In genomic region chr4:28723371-28723770, GRCh38 we compare ENCODE assay signal across 15 cellular contexts.
A peak's percentile ranks its signal among the peaks of the same experiment; 100 is the strongest.
DNase-seq lines count a peak whose midpoint lies in the region; ATAC-seq and TF ChIP-seq lines count a peak whose summit lies in the region.
"Had no signal": no experiment of that assay in that cellular context is flagged by ENCODE, and none has a peak within 500 bp of the region (broad histone marks: within the 10 kb centered on the region; RNA-seq: fewer than 3 reads in every experiment).

No MANE protein-coding gene starts in this region.

- no peak overlapping the region for H3K27ac ChIP-seq in endodermal cell (ENCODE audit: low read depth, low read length)
- no peak overlapping the region for H3K27ac ChIP-seq in mesendoderm (ENCODE audit: low read depth, low read length)
- no peak overlapping the region for H3K27ac ChIP-seq in transverse colon
- H3K27ac ChIP-seq: A549, C4-2B had no signal

- H3K27ac Mint-ChIP-seq in endodermal cell = no peak overlapping the region
- H3K27ac Mint-ChIP-seq: CD4-positive, alpha-beta memory T cell had no signal

- H3K9me3 ChIP-seq in endodermal cell (ENCODE audit: control insufficient read depth, low read length) = peaks cover 11% of the 10 kb centered on the region
- no peaks in the 10 kb centered on the region for H3K9me3 ChIP-seq in transverse colon
- H3K9me3 ChIP-seq: A549, BE2C had no signal

- H3K56ac ChIP-seq in mesendoderm (ENCODE audit: low read length) = no peak overlapping the region

- H3K18ac ChIP-seq in mesendoderm (ENCODE audit: low read length) = no peak overlapping the region

- no peak overlapping the region for H4K8ac ChIP-seq in mesendoderm (ENCODE audit: low read depth, low read length)

- no peak overlapping the region for H3K4me3 ChIP-seq in endodermal cell (ENCODE audit: low read length)
- no peak overlapping the region for H3K4me3 ChIP-seq in mesendoderm (ENCODE audit: low read length)
- H3K4me3 ChIP-seq in transverse colon = no peak overlapping the region
- H3K4me3 ChIP-seq: A549 had no signal

- TF ChIP-seq CTCF in endodermal cell (conservative IDR thresholded peaks at IDR 0.05) (no peak), transverse colon (IDR thresholded peaks at IDR 0.05) (no peak)

- H3K23ac ChIP-seq in mesendoderm (ENCODE audit: low read length) = no peak overlapping the region

- no peak overlapping the region for H3K9ac ChIP-seq in endodermal cell (ENCODE audit: extremely low read depth, low read length, poor library complexity, severe bottlenecking)
- no peak overlapping the region for H3K9ac ChIP-seq in mesendoderm (ENCODE audit: low read length)

- no peaks in the 10 kb centered on the region for H3K79me2 ChIP-seq in mesendoderm (ENCODE audit: control insufficient read depth, insufficient read depth, low read length)

- no peak for TF ChIP-seq POLR2A in transverse colon (IDR thresholded peaks at IDR 0.05)

- intact Hi-C loops in transverse colon (cut with DNase I; ENCODE audit: low total_unique reads) = no loop called here

- no peak overlapping the region for H3K4me3 Mint-ChIP-seq in endodermal cell
- H3K4me3 Mint-ChIP-seq: CD4-positive, alpha-beta memory T cell had no signal

- H3K27me3 Mint-ChIP-seq in endodermal cell (ENCODE audit: insufficient read depth) = peaks cover 2% of the 10 kb centered on the region
- H3K27me3 Mint-ChIP-seq: CD4-positive, alpha-beta memory T cell had no signal

- 56 to 89% methylated on average over 3 to 6 of the region's 6 CpGs for WGBS in endodermal cell (ENCODE audit: insufficient coverage in 1 of 2, insufficient read length in 1 of 2), 2 experiments
- no CpG with 5 or more reads among the region's 6 CpGs for WGBS in mesendoderm (ENCODE audit: extremely low coverage, insufficient coverage, low lambda C conversion rate)
- 84 to 89% methylated on average over 4 to 6 of the region's 6 CpGs for whole genome bisulfite sequencing in transverse colon (ENCODE audit: low coverage in 1 of 2), 2 donors

- no peak for ATAC-seq in GM19452 (IDR thresholded peaks at IDR 0.05; ENCODE audit: unreplicated experiment)
- ATAC-seq: A549, HCT116 had no signal

- no peak overlapping the region for H3K4ac ChIP-seq in mesendoderm (ENCODE audit: low read depth, low read length)

- H3K36me3 Mint-ChIP-seq in endodermal cell (ENCODE audit: low read depth) = no peaks in the 10 kb centered on the region
- H3K36me3 Mint-ChIP-seq: CD4-positive, alpha-beta memory T cell had no signal

- peaks cover 21% of the 10 kb centered on the region for H3K4me1 Mint-ChIP-seq in endodermal cell
- H3K4me1 Mint-ChIP-seq: CD4-positive, alpha-beta memory T cell had no signal

- no peak overlapping the region for H3K4me2 ChIP-seq in mesendoderm (ENCODE audit: low read length)
- H3K4me2 ChIP-seq: A549 had no signal

- H3K79me1 ChIP-seq in mesendoderm (ENCODE audit: low read length) = no peaks in the 10 kb centered on the region

- peak; percentile 45 to 91 for DNase-seq in NCI-H524 (lab: John Stamatoyannopoulos, UW)
- peak; percentile 96 for DNase-seq in NCI-H82 treated with DMSO at 0.1 percent for 48 hours (lab: John Stamatoyannopoulos, UW; ENCODE audit: unreplicated experiment)
- DNase-seq in endodermal cell = peak; percentile 71
- DNase-seq in mesendoderm = peak; percentile 87
- no peak for DNase-seq in transverse colon
- no peak for DNase-seq in NOMO-1 (lab: John Stamatoyannopoulos, UW; ENCODE audit: unreplicated experiment in 2 of 2)
- DNase-seq: BE2C; CD4-positive, alpha-beta memory T cell; DND-41; GDM1; IMR-90 had no signal

- H2AK5ac ChIP-seq in mesendoderm (ENCODE audit: low read length) = no peak overlapping the region

- in situ Hi-C loops in transverse colon (cut with MboI; ENCODE audit: low pct_ligation_motif_present in 1 of 4, low pct_unique_long_range_greater_than_20kb in 1 of 4, low sequenced_read_pairs in 3 of 4) = no loop called here

- H2BK15ac ChIP-seq in mesendoderm (replicated peaks; ENCODE audit: low read depth) = no peak overlapping the region

- H3K4me1 ChIP-seq in endodermal cell (ENCODE audit: control insufficient read depth, insufficient read depth, low read length) (peaks cover 3% of the 10 kb centered on the region), mesendoderm (ENCODE audit: control insufficient read depth, low read depth, low read length) (no peaks in the 10 kb centered on the region), transverse colon (no peaks in the 10 kb centered on the region)
- H3K4me1 ChIP-seq: A549 had no signal

- H3K27me3 ChIP-seq in endodermal cell (ENCODE audit: control insufficient read depth, insufficient read depth, low read length, poor library complexity, severe bottlenecking) (no peaks in the 10 kb centered on the region), mesendoderm (ENCODE audit: insufficient read depth, low read length, poor library complexity) (no peaks in the 10 kb centered on the region), transverse colon (no peaks in the 10 kb centered on the region)
- H3K27me3 ChIP-seq: BE2C had no signal

- no peak for TF ChIP-seq EP300 in transverse colon (IDR thresholded peaks at IDR 0.05; ENCODE audit: low read depth)

- H2BK5ac ChIP-seq in mesendoderm (ENCODE audit: low read length) = no peak overlapping the region

- H3K36me3 ChIP-seq in endodermal cell (ENCODE audit: control insufficient read depth, insufficient read depth, low read length) (no peaks in the 10 kb centered on the region), mesendoderm (ENCODE audit: control insufficient read depth, insufficient read depth, low read length) (no peaks in the 10 kb centered on the region), transverse colon (no peaks in the 10 kb centered on the region)
- H3K36me3 ChIP-seq: BE2C had no signal

- H3K9me3 Mint-ChIP-seq in endodermal cell = peaks cover 6% of the 10 kb centered on the region

- no peak overlapping the region for H4K5ac ChIP-seq in mesendoderm (ENCODE audit: low read length)

- H2BK120ac ChIP-seq in mesendoderm (ENCODE audit: low read depth, low read length) = no peak overlapping the region

Comparison
In these comparisons a context has a peak if more than half of its experiments do, and no peak if none do; other contexts are left out.
1. DNase-seq: peak in NCI-H524 (2 of 2), NCI-H82 treated with DMSO at 0.1 percent for 48 hours (single experiment), endodermal cell (single experiment) and mesendoderm (single experiment); none in transverse colon (single experiment) and NOMO-1 (0 of 2).